In genomic region chr2:94982661-94983060, GRCh38 we compare ENCODE assay signal across 21 cellular contexts. TPM values are rescaled to one million over a fixed set of nuclear protein-coding genes. Genes with fewer than 3 reads are reported as not detected.
DNase-seq lines count a peak whose midpoint lies in the region; ATAC-seq and TF ChIP-seq lines count a peak whose summit lies in the region.
"Had no signal": no experiment of that assay in that cellular context is flagged by ENCODE, and none has a peak within 500 bp of the region (broad histone marks: within the 10 kb centered on the region; RNA-seq: fewer than 3 reads in every experiment).

No MANE protein-coding gene starts in this region.

- no peak for TF ChIP-seq CTCF in AG10803 (conservative IDR thresholded peaks at IDR 0.05; ENCODE audit: low read length)
- no peak for TF ChIP-seq CTCF in glutamatergic neuron (IDR thresholded peaks at IDR 0.05; ENCODE audit: partially characterized antibody, unreplicated experiment)

- DNase-seq in AG10803 (ENCODE audit: low read depth) (peak; percentile 26), HPDE6-E6E7 (ENCODE audit: extremely low spot score) (peak; percentile 23), amniotic epithelial cell (ENCODE audit: low read depth) (peak; percentile 2), glutamatergic neuron (peak; percentile 8), OCI-M2 (lab: John Stamatoyannopoulos, UW; ENCODE audit: unreplicated experiment) (no peak), NCI-H774 (lab: John Stamatoyannopoulos, UW) (no peak)
- no peak for DNase-seq in effector memory CD8-positive, alpha-beta T cell
- DNase-seq: activated naive CD4-positive, alpha-beta T cell; C1 segment of cervical spinal cord; DMS79; effector CD8-positive, alpha-beta T cell; kidney; mucosa of descending colon; NCI-H1436; NCI-H2227 treated with DMSO at 0.1 percent for 48 hours had no signal

- H3K36me3 Mint-ChIP-seq in glutamatergic neuron (ENCODE audit: unreplicated experiment): peaks cover 8% of the 10 kb centered on the region
- H3K36me3 Mint-ChIP-seq in effector memory CD8-positive, alpha-beta T cell (ENCODE audit: insufficient read depth): no peaks in the 10 kb centered on the region
- H3K36me3 Mint-ChIP-seq: stimulated activated memory B cell treated with anti-CD40 and anti-IgM and Interleukin-4, amounts not matched to agents 10 μg/mL and 1 μg/mL and 100 μg/mL, for 72 hours had no signal

- H3K9me3 Mint-ChIP-seq in glutamatergic neuron (ENCODE audit: unreplicated experiment): peaks cover 7% of the 10 kb centered on the region
- H3K9me3 Mint-ChIP-seq in effector memory CD8-positive, alpha-beta T cell: no peaks in the 10 kb centered on the region

- H3K4me1 Mint-ChIP-seq in glutamatergic neuron (ENCODE audit: low read depth, unreplicated experiment): peaks cover 1% of the 10 kb centered on the region
- no peaks in the 10 kb centered on the region for H3K4me1 Mint-ChIP-seq in effector memory CD8-positive, alpha-beta T cell (ENCODE audit: low read depth in 2 of 2)
- H3K4me1 Mint-ChIP-seq: stimulated activated memory B cell treated with anti-CD40 and anti-IgM and Interleukin-4, amounts not matched to agents 10 μg/mL and 1 μg/mL and 100 μg/mL, for 72 hours had no signal

- H3K27me3 Mint-ChIP-seq in glutamatergic neuron (ENCODE audit: unreplicated experiment): peaks cover 15% of the 10 kb centered on the region
- H3K27me3 Mint-ChIP-seq in effector memory CD8-positive, alpha-beta T cell: peaks cover 18 to 54% of the 10 kb centered on the region in 2 donors

- no peak overlapping the region for H3K4me3 Mint-ChIP-seq in glutamatergic neuron (ENCODE audit: unreplicated experiment)
- no peak overlapping the region for H3K4me3 Mint-ChIP-seq in effector memory CD8-positive, alpha-beta T cell
- H3K4me3 Mint-ChIP-seq: stimulated activated memory B cell treated with anti-CD40 and anti-IgM and Interleukin-4, amounts not matched to agents 10 μg/mL and 1 μg/mL and 100 μg/mL, for 72 hours had no signal

- ATAC-seq in GM21515 (IDR thresholded peaks at IDR 0.05; ENCODE audit: unreplicated experiment): no peak
- no peak for ATAC-seq in effector memory CD8-positive, alpha-beta T cell (replicated peaks)
- ATAC-seq: HCT116; mucosa of descending colon; SK-N-SH treated with all-trans-retinoic acid at 6 μM for 48 hours; stimulated activated memory B cell treated with anti-CD40 and anti-IgM and Interleukin-4, amounts not matched to agents 10 μg/mL and 1 μg/mL and 100 μg/mL, for 72 hours had no signal

- no peak overlapping the region for H3K4me3 ChIP-seq in AG10803 (ENCODE audit: low read length)
- H3K4me3 ChIP-seq: mucosa of descending colon, skin epidermis had no signal

- no peak overlapping the region for H3K27ac Mint-ChIP-seq in glutamatergic neuron (ENCODE audit: unreplicated experiment)
- no peak overlapping the region for H3K27ac Mint-ChIP-seq in effector memory CD8-positive, alpha-beta T cell
- H3K27ac Mint-ChIP-seq: stimulated activated memory B cell treated with anti-CD40 and anti-IgM and Interleukin-4, amounts not matched to agents 10 μg/mL and 1 μg/mL and 100 μg/mL, for 72 hours had no signal

RNA-seq across cellular contexts. Expression of gene MAL, which starts 42.8 kb away (rescaled TPM):
- 9.0 TPM for total RNA-seq in glutamatergic neuron (ENCODE audit: unreplicated experiment)
- total RNA-seq: osteoblast had no signal

Comparison
In these comparisons a context has a peak if more than half of its experiments do, and no peak if none do; other contexts are left out.
1. DNase-seq: peak in AG10803 (single experiment), HPDE6-E6E7 (single experiment), amniotic epithelial cell (single experiment) and glutamatergic neuron (single experiment); none in OCI-M2 (single experiment), NCI-H774 (single experiment) and effector memory CD8-positive, alpha-beta T cell (0 of 3).